ENCODE assay signal across 8 cellular contexts in genomic region chr6:17583811-17584210, GRCh38. TPM values are rescaled to one million over a fixed set of nuclear protein-coding genes. Genes with fewer than 3 reads are reported as not detected.
A peak's percentile ranks its signal among the peaks of the same experiment; 100 is the strongest.
DNase-seq lines count a peak whose midpoint lies in the region; ATAC-seq and TF ChIP-seq lines count a peak whose summit lies in the region.

No MANE protein-coding gene starts in this region.

- TF ChIP-seq POLR2A in Peyer's patch (IDR thresholded peaks at IDR 0.05): no peak

- intact Hi-C loops in Right ventricle myocardium superior (cut with DNase I): loop anchor here (2.0 kb wide), 1 partner anchor 427 kb away; no protein-coding TSS in a partner anchor

- ATAC-seq in Right ventricle myocardium superior (ENCODE audit: poor library complexity) (peak; percentile 9), GM21825 (IDR thresholded peaks at IDR 0.05; ENCODE audit: unreplicated experiment) (no peak)

- H3K79me2 ChIP-seq in hepatocyte: no peaks in the 10 kb centered on the region

- TF ChIP-seq CTCF in Peyer's patch (IDR thresholded peaks at IDR 0.05) (no peak), hepatocyte (IDR thresholded peaks at IDR 0.05; ENCODE audit: poor library complexity) (no peak)

- no peaks in the 10 kb centered on the region for H3K9me2 ChIP-seq in hepatocyte (replicated peaks; ENCODE audit: insufficient read depth)

- no peak overlapping the region for H3K4me2 ChIP-seq in hepatocyte

- H3K36me3 ChIP-seq in Peyer's patch (no peaks in the 10 kb centered on the region), rectal smooth muscle tissue (ENCODE audit: control insufficient read depth, insufficient read depth, low read length) (no peaks in the 10 kb centered on the region), hepatocyte (replicated peaks; ENCODE audit: insufficient read depth, low read depth) (no peaks in the 10 kb centered on the region)

- no peak overlapping the region for H2AFZ ChIP-seq in hepatocyte

- H3K4me3 ChIP-seq in Peyer's patch: no peak overlapping the region
- H3K4me3 ChIP-seq in rectal smooth muscle tissue (ENCODE audit: low read length): no peak overlapping the region
- no peak overlapping the region for H3K4me3 ChIP-seq in hepatocyte

- H3K27me3 ChIP-seq in Peyer's patch (no peaks in the 10 kb centered on the region), rectal smooth muscle tissue (ENCODE audit: control insufficient read depth, insufficient read depth, low read length) (no peaks in the 10 kb centered on the region), hepatocyte (no peaks in the 10 kb centered on the region)

- H3K27ac ChIP-seq in Peyer's patch (peak overlapping the region in 3 of 4 donors; percentile 1 to 51 (median 7)), rectal smooth muscle tissue (ENCODE audit: low read depth, low read length) (peak overlapping the region; percentile 84), hepatocyte (no peak overlapping the region)

- H3K4me1 ChIP-seq in Peyer's patch (peaks cover 0 to 7% (median 0%) of the 10 kb centered on the region in 4 donors), rectal smooth muscle tissue (ENCODE audit: control insufficient read depth, insufficient read depth, low read length) (peaks cover 8% of the 10 kb centered on the region), hepatocyte (ENCODE audit: insufficient read depth) (no peaks in the 10 kb centered on the region)

- peak; percentile 68 for DNase-seq in EL
- no peak for DNase-seq in Peyer's patch
- DNase-seq in Right ventricle myocardium superior: no peak
- DNase-seq in stimulated activated CD4-positive, alpha-beta T cell treated with anti-CD3 and anti-CD28 coated beads, Interleukin-4, amount 100 ng/mL, for 1 hour: no peak
- DNase-seq in superior temporal gyrus (ENCODE audit: extremely low spot score): no peak
- no peak for DNase-seq in hepatocyte (ENCODE audit: low spot score)

- 54% methylated on average over 5 of the region's 5 CpGs for WGBS in hepatocyte (ENCODE audit: low lambda C conversion rate, missing lambda C conversion rate)

- H3K9ac ChIP-seq in rectal smooth muscle tissue (ENCODE audit: low read length): no peak overlapping the region

- no peaks in the 10 kb centered on the region for H4K20me1 ChIP-seq in hepatocyte (ENCODE audit: insufficient read depth, poor library complexity, severe bottlenecking)

- H3K9me3 ChIP-seq in Peyer's patch (no peaks in the 10 kb centered on the region), hepatocyte (ENCODE audit: low read depth) (no peaks in the 10 kb centered on the region)

RNA-seq across cellular contexts. Expression of gene FAM8A1, which starts 16.3 kb away (rescaled TPM):
- 10 to 100 TPM in 3 of 4 donors, 1 to 10 TPM in 1; 8.3 to 47.1 (median 30.4) TPM for total RNA-seq in Peyer's patch
- total RNA-seq in Right ventricle myocardium superior: 16.7 TPM
- 41.7 and 43.8 TPM in 2 replicates for total RNA-seq in hepatocyte
- polyA plus RNA-seq in hepatocyte: 16.2 and 23.5 TPM in 2 replicates
